ENCODE assay signal across 10 cellular contexts in genomic region chr7:43757073-43757720, GRCh38. TPM values are rescaled to one million over a fixed set of nuclear protein-coding genes. Genes with fewer than 3 reads are reported as not detected.
A peak's percentile ranks its signal among the peaks of the same experiment; 100 is the strongest.
DNase-seq lines count a peak whose midpoint lies in the region; ATAC-seq and TF ChIP-seq lines count a peak whose summit lies in the region.
"Had no signal": no experiment of that assay in that cellular context is flagged by ENCODE, and none has a peak within 500 bp of the region (broad histone marks: within the 10 kb centered on the region; RNA-seq: fewer than 3 reads in every experiment).

No MANE protein-coding gene starts in this region.

- peak overlapping the region; percentile 53; the same call in 1 of the 2 replicates for H2AK5ac ChIP-seq in IMR-90 (ENCODE audit: low read depth, low read length)

- in situ Hi-C loops in IMR-90 (cut with MboI; ENCODE audit: low sequenced_read_pairs), result no loop called here

- no peak overlapping the region for H3K27ac ChIP-seq in IMR-90 (ENCODE audit: insufficient read depth, low read length)
- peak overlapping the region in 1 of 2 donors; percentile 51 for H3K27ac ChIP-seq in coronary artery

- DNase-seq in T-helper 2 cell treated with Interferon-gamma antibody and Interleukin-4, amounts not matched to agents 5 μg/mL and 100 μg/mL, for 36 hours (ENCODE audit: low spot score), result no peak
- no peak for DNase-seq in T-helper 2 cell
- no peak for DNase-seq in IMR-90
- DNase-seq in central memory CD8-positive, alpha-beta T cell (ENCODE audit: low spot score in 2 of 2), result no peak
- DNase-seq in nephron progenitor cell, result no peak
- no peak for DNase-seq in coronary artery (ENCODE audit: low spot score)
- DNase-seq in NCI-H748 treated with DMSO at 0.1 percent for 48 hours (lab: John Stamatoyannopoulos, UW), result no peak
- DNase-seq: NCI-H1105, upper lobe of left lung had no signal

- POLR2A ChIA-PET in IMR-90 (lab: Charles Lee; ENCODE audit: unreplicated experiment), result interaction anchor here (0.6 kb wide), 1 partner anchor 44 kb away, joined by 3 read pairs; no protein-coding TSS in a partner anchor

- dilution Hi-C loops in IMR-90 (cut with HindIII; ENCODE audit: low sequenced_read_pairs, unreplicated experiment), result no loop called here

- H3K4ac ChIP-seq in IMR-90 (ENCODE audit: low read depth, low read length), result 0 out of 2 replicates have a peak overlapping the region, but pooled peaks have one; percentile 2

- H3K4me3 Mint-ChIP-seq in T-helper 2 cell treated with Interferon-gamma antibody and Interleukin-4, amounts not matched to agents 5 μg/mL and 100 μg/mL, for 36 hours, result peak overlapping the region; percentile 71
- H3K4me3 Mint-ChIP-seq in central memory CD8-positive, alpha-beta T cell, result peak overlapping the region; percentile 65
- peak overlapping the region; percentile 74 for H3K4me3 Mint-ChIP-seq in nephron progenitor cell

- H4K8ac ChIP-seq in IMR-90 (ENCODE audit: low read depth in 2 of 2, low read length in 2 of 2), result peak overlapping the region in 1 of 2 experiments; percentile 8; a peak in 1 of 4 replicates

- peaks cover 24% of the 10 kb centered on the region for H3K27me3 Mint-ChIP-seq in T-helper 2 cell treated with Interferon-gamma antibody and Interleukin-4, amounts not matched to agents 5 μg/mL and 100 μg/mL, for 36 hours (ENCODE audit: low read depth)
- no peaks in the 10 kb centered on the region for H3K27me3 Mint-ChIP-seq in central memory CD8-positive, alpha-beta T cell
- H3K27me3 Mint-ChIP-seq in nephron progenitor cell (ENCODE audit: low read depth, poor library complexity), result peaks cover 45% of the 10 kb centered on the region

- H3K9ac ChIP-seq in IMR-90 (ENCODE audit: low read depth, low read length), result no peak overlapping the region

- no TSS peak for BruUV-seq in IMR-90 (replicated peaks; lab: Mats Ljungman, UMichigan)

- H2AK9ac ChIP-seq in IMR-90 (replicated peaks; ENCODE audit: low read depth, low read length, poor library complexity), result no peak overlapping the region

- H3K27ac Mint-ChIP-seq in T-helper 2 cell treated with Interferon-gamma antibody and Interleukin-4, amounts not matched to agents 5 μg/mL and 100 μg/mL, for 36 hours, result peak overlapping the region; percentile 14
- H3K27ac Mint-ChIP-seq in central memory CD8-positive, alpha-beta T cell (ENCODE audit: low read depth), result peak overlapping the region; percentile 85
- no peak overlapping the region for H3K27ac Mint-ChIP-seq in nephron progenitor cell

- H3K14ac ChIP-seq in IMR-90 (replicated peaks; ENCODE audit: low read depth, low read length), result no peak overlapping the region

- 0 out of 2 replicates have a peak overlapping the region, but pooled peaks have one; percentile 6 for H3K23ac ChIP-seq in IMR-90 (ENCODE audit: low read depth, low read length)

- CTCF ChIA-PET in IMR-90 (lab: Yijun Ruan, JAX), result no interaction called here

- H3K4me3 ChIP-seq in IMR-90 (ENCODE audit: insufficient read depth, low read depth, low read length), result no peak overlapping the region
- H3K4me3 ChIP-seq in coronary artery, result no peak overlapping the region

- H3K18ac ChIP-seq in IMR-90 (ENCODE audit: low read depth, low read length), result no peak overlapping the region

- 0 out of 3 replicates have a peak overlapping the region, but pooled peaks have one; percentile 2 for H2BK15ac ChIP-seq in IMR-90 (ENCODE audit: low read depth, low read length)

- H4K5ac ChIP-seq in IMR-90 (ENCODE audit: low read depth, low read length), result 0 out of 2 replicates have a peak overlapping the region, but pooled peaks have one; percentile 36

- H3K9me3 Mint-ChIP-seq in T-helper 2 cell treated with Interferon-gamma antibody and Interleukin-4, amounts not matched to agents 5 μg/mL and 100 μg/mL, for 36 hours, result no peaks in the 10 kb centered on the region
- H3K9me3 Mint-ChIP-seq in central memory CD8-positive, alpha-beta T cell, result no peaks in the 10 kb centered on the region
- no peaks in the 10 kb centered on the region for H3K9me3 Mint-ChIP-seq in nephron progenitor cell

- ATAC-seq in IMR-90 (ENCODE audit: low read depth), result no peak
- no peak for ATAC-seq in central memory CD8-positive, alpha-beta T cell (replicated peaks; ENCODE audit: extremely low read depth, poor library complexity, severe bottlenecking)
- no peak for ATAC-seq in GM19452 (IDR thresholded peaks at IDR 0.05; ENCODE audit: unreplicated experiment)

- no peak overlapping the region for H3K4me2 ChIP-seq in IMR-90 (ENCODE audit: low read depth, low read length)

- no peak overlapping the region for H3K56ac ChIP-seq in IMR-90 (ENCODE audit: extremely low read depth, insufficient read depth, low read length)

- H4K20me1 ChIP-seq in IMR-90 (ENCODE audit: insufficient read depth, low read length), result no peaks in the 10 kb centered on the region

- no peak overlapping the region for H2BK20ac ChIP-seq in IMR-90 (ENCODE audit: low read depth, low read length)

- no peak overlapping the region for H2BK120ac ChIP-seq in IMR-90 (ENCODE audit: low read depth, low read length)

- peaks cover 15% of the 10 kb centered on the region for H3K4me1 ChIP-seq in IMR-90 (ENCODE audit: control insufficient read depth, insufficient read depth, low read length)

- no peaks in the 10 kb centered on the region for H3K36me3 Mint-ChIP-seq in T-helper 2 cell treated with Interferon-gamma antibody and Interleukin-4, amounts not matched to agents 5 μg/mL and 100 μg/mL, for 36 hours (ENCODE audit: low read depth)
- H3K36me3 Mint-ChIP-seq in central memory CD8-positive, alpha-beta T cell (ENCODE audit: insufficient read depth), result peaks cover 2% of the 10 kb centered on the region
- H3K36me3 Mint-ChIP-seq in nephron progenitor cell (ENCODE audit: low read depth), result no peaks in the 10 kb centered on the region

- 94% methylated on average over 2 of the region's 2 CpGs; no CpG with 5 or more reads in 1 of the 2 experiments for WGBS in IMR-90 (ENCODE audit: extremely low coverage in 2 of 2, insufficient read length in 1 of 2), 2 experiments

- TF ChIP-seq CTCF in IMR-90 (conservative IDR thresholded peaks at IDR 0.05; ENCODE audit: low read depth, low read length) (no peak), nephron progenitor cell (IDR thresholded peaks at IDR 0.05) (no peak), coronary artery (IDR thresholded peaks at IDR 0.05) (no peak)

- H3K79me1 ChIP-seq in IMR-90 (ENCODE audit: low read depth in 1 of 2, low read length in 2 of 2), result peaks cover 0 to 14% of the 10 kb centered on the region in 2 experiments; a peak in 3 of 4 replicates

- H3K9me3 ChIP-seq in IMR-90 (ENCODE audit: control insufficient read depth, insufficient read depth, low read length), result no peaks in the 10 kb centered on the region
- H3K9me3 ChIP-seq: upper lobe of left lung had no signal

- intact Hi-C loops in IMR-90 (cut with micrococcal nuclease), result no loop called here

- no peak for TF ChIP-seq RAD21 in IMR-90 (IDR thresholded peaks at IDR 0.05; ENCODE audit: low read length)

- H2AFZ ChIP-seq in IMR-90 (replicated peaks; ENCODE audit: low read length, poor library complexity), result no peak overlapping the region

- H2BK5ac ChIP-seq in IMR-90 (ENCODE audit: low read depth, low read length, poor library complexity, severe bottlenecking), result no peak overlapping the region

- H3K4me1 Mint-ChIP-seq in T-helper 2 cell treated with Interferon-gamma antibody and Interleukin-4, amounts not matched to agents 5 μg/mL and 100 μg/mL, for 36 hours (ENCODE audit: low read depth), result peaks cover 23% of the 10 kb centered on the region
- H3K4me1 Mint-ChIP-seq in central memory CD8-positive, alpha-beta T cell, result peaks cover 34% of the 10 kb centered on the region
- peaks cover 31% of the 10 kb centered on the region for H3K4me1 Mint-ChIP-seq in nephron progenitor cell

- TF ChIP-seq POLR2A in IMR-90 (IDR thresholded peaks at IDR 0.05; ENCODE audit: low read depth, low read length), result no peak

- H3K9me1 ChIP-seq in IMR-90 (ENCODE audit: insufficient read depth, low read length), result peaks cover 19% of the 10 kb centered on the region

- peak overlapping the region; percentile 13; the same call in 1 of the 2 replicates for H4K91ac ChIP-seq in IMR-90 (ENCODE audit: insufficient read depth, low read depth, low read length)

- no peaks in the 10 kb centered on the region for H3K27me3 ChIP-seq in IMR-90 (ENCODE audit: control insufficient read depth, insufficient read depth, low read length)
- H3K27me3 ChIP-seq: upper lobe of left lung had no signal

- H3K36me3 ChIP-seq in IMR-90 (ENCODE audit: control insufficient read depth, insufficient read depth, low read length), result no peaks in the 10 kb centered on the region
- H3K36me3 ChIP-seq: upper lobe of left lung had no signal

TF ChIP-seq in IMR-90, 13 proteins besides CTCF, POLR2A, EP300 and RAD21 (continues in another document):
- TF ChIP-seq SMC3 (IDR thresholded peaks at IDR 0.05; ENCODE audit: low read depth, low read length) (no peak), MAZ (IDR thresholded peaks at IDR 0.05; ENCODE audit: borderline replicate concordance, low read depth, low read length) (no peak), FOS (IDR thresholded peaks at IDR 0.05; ENCODE audit: low read depth, low read length) (no peak), NFE2L2 (IDR thresholded peaks at IDR 0.05; ENCODE audit: low read depth, low read length) (no peak), CHD1 (IDR thresholded peaks at IDR 0.05; ENCODE audit: low read depth, low read length) (no peak), RCOR1 (IDR thresholded peaks at IDR 0.05; ENCODE audit: insufficient replicate concordance, low read length) (no peak), BHLHE40 (IDR thresholded peaks at IDR 0.05; ENCODE audit: low read depth, low read length) (no peak), MXI1 (IDR thresholded peaks at IDR 0.05; ENCODE audit: borderline replicate concordance, low read depth, low read length) (no peak), CEBPB (IDR thresholded peaks at IDR 0.05; ENCODE audit: low read depth, low read length) (no peak), ELK1 (IDR thresholded peaks at IDR 0.05; ENCODE audit: borderline replicate concordance, low read depth, low read length) (no peak)

RNA-seq across cellular contexts. Expression of gene BLVRA, which starts 1.3 kb away (rescaled TPM):
- total RNA-seq in IMR-90 (2012; rRNA removed), result 32.3 and 35.8 TPM in 2 replicates
- polyA plus RNA-seq in IMR-90 (2012; rRNA removed), result 47.1 and 50.8 TPM in 2 replicates
- 32.2 and 46.4 TPM in 2 replicates for polyA plus RNA-seq in IMR-90 (2012; cell fraction: cytosol; rRNA removed)
- 8.3 and 20.3 TPM in 2 replicates for polyA plus RNA-seq in IMR-90 (2012; cell fraction: nucleus; rRNA removed; ENCODE audit: low replicate concordance)

RNA-seq across cellular contexts. Expression of gene COA1, which starts 27.9 kb away (rescaled TPM):
- 59.5 and 66.4 TPM in 2 replicates for total RNA-seq in IMR-90 (2012; rRNA removed)
- 24.2 and 34.2 TPM in 2 replicates for polyA plus RNA-seq in IMR-90 (2012; rRNA removed)
- 8.0 and 13.1 TPM in 2 replicates for polyA plus RNA-seq in IMR-90 (2012; cell fraction: cytosol; rRNA removed)
- 10.3 and 43.3 TPM in 2 replicates for polyA plus RNA-seq in IMR-90 (2012; cell fraction: nucleus; rRNA removed; ENCODE audit: low replicate concordance)
